Comparison of ENCODE assay signal across 8 cellular contexts in the genomic region with DNA sequence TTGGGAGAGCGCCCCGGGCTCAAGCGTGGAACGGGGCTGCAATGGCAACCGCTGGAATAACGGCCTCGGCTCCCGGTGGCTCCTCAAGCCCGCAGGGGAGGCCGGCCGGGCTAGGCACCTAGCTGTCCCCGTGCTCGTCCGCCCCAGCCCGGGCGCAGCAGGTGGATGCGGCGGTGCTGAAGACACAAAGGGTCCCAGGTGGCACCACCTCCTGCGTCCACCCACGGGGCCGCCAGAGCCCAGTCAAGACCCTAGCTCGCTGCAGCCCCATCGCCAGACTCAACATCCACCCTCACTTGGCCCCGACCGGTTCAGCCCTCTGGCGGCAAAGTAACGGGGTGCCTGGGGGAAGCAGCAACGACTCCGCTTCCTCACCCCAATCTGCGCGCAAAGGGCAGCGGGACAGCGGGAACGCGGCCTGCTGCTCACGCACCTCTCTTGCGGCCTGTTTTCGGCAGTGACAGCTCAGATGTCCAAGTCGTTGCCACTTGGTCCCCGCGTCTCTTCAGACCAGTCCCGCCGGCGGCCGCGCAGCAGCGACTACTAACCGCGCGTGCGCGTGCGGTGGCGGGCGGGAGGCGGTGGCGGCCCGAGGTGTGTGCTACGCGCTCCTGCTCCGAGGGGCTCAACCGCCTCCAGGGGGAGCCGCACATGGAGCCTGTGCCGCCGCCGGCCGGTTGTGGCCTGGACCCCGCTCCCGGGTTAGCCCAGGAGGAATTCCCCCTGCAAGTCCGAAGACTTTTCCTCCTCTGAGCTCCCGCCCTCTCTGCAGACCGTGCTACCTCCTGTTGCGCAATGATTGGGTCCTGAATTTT.
A peak's percentile ranks its signal among the peaks of the same experiment; 100 is the strongest.
DNase-seq lines count a peak whose midpoint lies in the region; ATAC-seq and TF ChIP-seq lines count a peak whose summit lies in the region.

A gene with protein sequence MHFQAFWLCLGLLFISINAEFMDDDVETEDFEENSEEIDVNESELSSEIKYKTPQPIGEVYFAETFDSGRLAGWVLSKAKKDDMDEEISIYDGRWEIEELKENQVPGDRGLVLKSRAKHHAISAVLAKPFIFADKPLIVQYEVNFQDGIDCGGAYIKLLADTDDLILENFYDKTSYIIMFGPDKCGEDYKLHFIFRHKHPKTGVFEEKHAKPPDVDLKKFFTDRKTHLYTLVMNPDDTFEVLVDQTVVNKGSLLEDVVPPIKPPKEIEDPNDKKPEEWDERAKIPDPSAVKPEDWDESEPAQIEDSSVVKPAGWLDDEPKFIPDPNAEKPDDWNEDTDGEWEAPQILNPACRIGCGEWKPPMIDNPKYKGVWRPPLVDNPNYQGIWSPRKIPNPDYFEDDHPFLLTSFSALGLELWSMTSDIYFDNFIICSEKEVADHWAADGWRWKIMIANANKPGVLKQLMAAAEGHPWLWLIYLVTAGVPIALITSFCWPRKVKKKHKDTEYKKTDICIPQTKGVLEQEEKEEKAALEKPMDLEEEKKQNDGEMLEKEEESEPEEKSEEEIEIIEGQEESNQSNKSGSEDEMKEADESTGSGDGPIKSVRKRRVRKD (minus strand): TSS at position 545 of the 815 bp plus-strand sequence. CDS start 14,570 bp downstream, outside the sequence.

- no peaks in the 10 kb centered on the region for H3K27me3 ChIP-seq in BLaER1 treated with 17β-estradiol and CSF1 and Interleukin-3, amounts not matched to agents 10 nM and 100 nM

- H3K9ac ChIP-seq in BLaER1 treated with 17β-estradiol and CSF1 and Interleukin-3, amounts not matched to agents 10 nM and 100 nM = peak within 1 kb of the TSS in 10 of 11 experiments; percentile 37 to 74 (median 63); a peak in 20 of 22 replicates

- H3K4me2 ChIP-seq in BLaER1 treated with 17β-estradiol and CSF1 and Interleukin-3, amounts not matched to agents 10 nM and 100 nM = peak within 1 kb of the TSS; percentile 64 to 90 (median 79)

- peaks cover 8 to 13% (median 10%) of the 10 kb centered on the region in 11 experiments; a peak in 15 of 22 replicates for H3K9me3 ChIP-seq in BLaER1 treated with 17β-estradiol and CSF1 and Interleukin-3, amounts not matched to agents 10 nM and 100 nM (replicated peaks in 1 of 11)

- H4K20me1 ChIP-seq in BLaER1 treated with 17β-estradiol and CSF1 and Interleukin-3, amounts not matched to agents 10 nM and 100 nM = no peaks in the 10 kb centered on the region

- peak within 1 kb of the TSS in 4 of 11 experiments; percentile 14 to 51 (median 35); a peak in 6 of 22 replicates for H3K27ac ChIP-seq in BLaER1 treated with 17β-estradiol and CSF1 and Interleukin-3, amounts not matched to agents 10 nM and 100 nM

- peak; percentile 26 for DNase-seq in NCI-H524 treated with DMSO at 0.1 percent for 48 hours (lab: John Stamatoyannopoulos, UW)
- peak; percentile 27 to 35 (median 31) for DNase-seq in activated CD8-positive, alpha-beta memory T cell treated with anti-CD3 and anti-CD28 coated beads for 48 hours (ENCODE audit: low read depth in 2 of 3, low spot score in 2 of 3)
- peak; percentile 47 for DNase-seq in epithelial cell of esophagus (ENCODE audit: low read depth)
- DNase-seq in midbrain (lab: John Stamatoyannopoulos, UW) = peak; percentile 59
- DNase-seq in stimulated activated CD8-positive, alpha-beta memory T cell treated with anti-CD3 and anti-CD28 coated beads, Interleukin-7, amount 100 ng/mL, for 24 hours (ENCODE audit: low read depth) = peak; percentile 15

- peak within 1 kb of the TSS; percentile 52 to 74 (median 67) for H3K4me3 ChIP-seq in BLaER1 treated with 17β-estradiol and CSF1 and Interleukin-3, amounts not matched to agents 10 nM and 100 nM
- peak within 1 kb of the TSS; percentile 61 for H3K4me3 ChIP-seq in epithelial cell of esophagus (ENCODE audit: low read length)

- 0 out of 20 replicates have a peak, but pooled peaks cover 0 to 4% (median 0%) of the 10 kb centered on the region in 10 experiments for H3K4me1 ChIP-seq in BLaER1 treated with 17β-estradiol and CSF1 and Interleukin-3, amounts not matched to agents 10 nM and 100 nM

- TF ChIP-seq CTCF in epithelial cell of esophagus (IDR thresholded peaks at IDR 0.05; ENCODE audit: insufficient read depth, low read depth, low read length, missing control alignments) = no peak

- H3K36me3 ChIP-seq in BLaER1 treated with 17β-estradiol and CSF1 and Interleukin-3, amounts not matched to agents 10 nM and 100 nM = no peaks in the 10 kb centered on the region

- ATAC-seq in GM19351 (IDR thresholded peaks at IDR 0.05; ENCODE audit: unreplicated experiment) (peak; percentile 85), HG03457 (IDR thresholded peaks at IDR 0.05; ENCODE audit: unreplicated experiment) (peak; percentile 57)
